9 cellular contexts compared by ENCODE assay signal in the genomic region with DNA sequence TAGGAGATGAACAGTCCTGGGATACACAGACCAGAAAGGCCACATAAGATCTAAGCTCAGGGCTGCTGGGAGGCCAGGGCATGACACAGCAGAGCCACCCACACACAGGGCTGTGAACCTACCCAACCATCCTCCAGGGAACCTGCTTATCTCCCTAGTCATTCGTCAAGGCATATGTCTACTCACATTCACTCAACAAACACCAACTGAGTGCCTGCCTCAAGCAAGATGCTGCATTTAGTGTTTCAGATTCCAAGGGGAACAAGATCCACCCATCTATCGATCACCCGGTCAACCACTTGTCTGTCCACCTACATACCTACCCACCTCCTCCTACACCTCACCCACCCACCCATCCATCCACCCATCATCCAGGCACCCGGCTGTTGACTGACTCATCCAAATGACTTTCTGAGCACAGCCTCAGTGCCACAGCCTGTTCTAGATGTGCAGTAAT. TPM values are rescaled to one million over a fixed set of nuclear protein-coding genes. Genes with fewer than 3 reads are reported as not detected.
DNase-seq lines count a peak whose midpoint lies in the region; ATAC-seq and TF ChIP-seq lines count a peak whose summit lies in the region.
"Had no signal": no experiment of that assay in that cellular context is flagged by ENCODE, and none has a peak within 500 bp of the region (broad histone marks: within the 10 kb centered on the region; RNA-seq: fewer than 3 reads in every experiment).

No MANE protein-coding gene starts in this region.

- CTCF ChIA-PET in MCF 10A (lab: Yijun Ruan, JAX) = interaction anchor here (1.9 kb wide), 1 partner anchor 15 kb away, joined by 5 read pairs; no protein-coding TSS in a partner anchor

- H3K4me2 ChIP-seq in smooth muscle cell = peak overlapping the region; percentile 96

- no peaks in the 10 kb centered on the region for H3K27me3 ChIP-seq in breast epithelium
- H3K27me3 ChIP-seq in smooth muscle cell (ENCODE audit: low read depth) = no peaks in the 10 kb centered on the region
- H3K27me3 ChIP-seq in aorta (ENCODE audit: control insufficient read depth in 1 of 2, insufficient read depth in 2 of 2, low read length in 1 of 2) = no peaks in the 10 kb centered on the region

- H3K9me3 ChIP-seq in breast epithelium (no peaks in the 10 kb centered on the region), T-helper 17 cell (ENCODE audit: control insufficient read depth, low read length, poor library complexity, severe bottlenecking) (no peaks in the 10 kb centered on the region), smooth muscle cell (replicated peaks; ENCODE audit: low read depth) (no peaks in the 10 kb centered on the region), aorta (ENCODE audit: control insufficient read depth, low read length) (no peaks in the 10 kb centered on the region)

- H3K36me3 ChIP-seq in breast epithelium (no peaks in the 10 kb centered on the region), smooth muscle cell (ENCODE audit: low read depth) (no peaks in the 10 kb centered on the region), aorta (ENCODE audit: control insufficient read depth in 1 of 2, insufficient read depth in 2 of 2, low read length in 1 of 2) (no peaks in the 10 kb centered on the region)

- H3K27me3 Mint-ChIP-seq in MCF 10A (ENCODE audit: insufficient read depth, unreplicated experiment) (no peaks in the 10 kb centered on the region), T-helper 17 cell (no peaks in the 10 kb centered on the region)

- H3K27ac Mint-ChIP-seq in MCF 10A (ENCODE audit: low read depth, unreplicated experiment) (peak overlapping the region; percentile 79), T-helper 17 cell (peak overlapping the region; percentile 95)

- TF ChIP-seq CTCF in MCF 10A (IDR thresholded peaks at IDR 0.05; ENCODE audit: unreplicated experiment) (no peak), breast epithelium (IDR thresholded peaks at IDR 0.05) (no peak), coronary artery (IDR thresholded peaks at IDR 0.05) (no peak), smooth muscle cell (IDR thresholded peaks at IDR 0.05; ENCODE audit: borderline replicate concordance, insufficient read depth, poor library complexity, severe bottlenecking) (no peak)

- WGBS in smooth muscle cell (ENCODE audit: low lambda C conversion rate) = 44% methylated on average over 4 of the region's 4 CpGs
- 65 to 68% methylated on average over 4 of the region's 4 CpGs for whole genome bisulfite sequencing in aorta, 2 donors

- H3K9ac ChIP-seq in smooth muscle cell (ENCODE audit: low read depth) = no peak overlapping the region

- H3K4me1 Mint-ChIP-seq in MCF 10A (ENCODE audit: insufficient read depth, unreplicated experiment) (peaks cover 29% of the 10 kb centered on the region), T-helper 17 cell (peaks cover 45% of the 10 kb centered on the region)

- peak overlapping the region; percentile 82 for H3K4me3 Mint-ChIP-seq in MCF 10A (ENCODE audit: unreplicated experiment)
- H3K4me3 Mint-ChIP-seq in T-helper 17 cell = peak overlapping the region; percentile 99

- peaks cover 18 to 28% of the 10 kb centered on the region in 2 donors for H3K4me1 ChIP-seq in breast epithelium
- peaks cover 14% of the 10 kb centered on the region for H3K4me1 ChIP-seq in smooth muscle cell (ENCODE audit: low read depth)
- no peaks in the 10 kb centered on the region for H3K4me1 ChIP-seq in aorta (ENCODE audit: control insufficient read depth in 1 of 2, insufficient read depth in 2 of 2, low read length in 2 of 2)

- BruUV-seq in MCF 10A (replicated peaks; lab: Mats Ljungman, UMichigan) = no TSS peak

- DNase-seq in MCF 10A (ENCODE audit: unreplicated experiment) (no peak), breast epithelium (ENCODE audit: low spot score in 2 of 2) (no peak), T-helper 17 cell (no peak), coronary artery (ENCODE audit: low spot score) (no peak), smooth muscle cell (lab: John Stamatoyannopoulos, UW; ENCODE audit: unreplicated experiment) (no peak), left colon (no peak), aorta (no peak)
- DNase-seq: SIG-M5 had no signal

- peaks cover 21% of the 10 kb centered on the region for H3K79me2 ChIP-seq in smooth muscle cell (ENCODE audit: low read depth)

- ATAC-seq in T-helper 17 cell = no peak
- ATAC-seq in GM19463 (IDR thresholded peaks at IDR 0.05; ENCODE audit: unreplicated experiment) = no peak
- no peak for ATAC-seq in left colon
- ATAC-seq in aorta (ENCODE audit: low FRiP score) = no peak

- H3K4me3 ChIP-seq in breast epithelium = peak overlapping the region in 1 of 3 donors; percentile 89
- peak overlapping the region; percentile 95 for H3K4me3 ChIP-seq in coronary artery
- H3K4me3 ChIP-seq in smooth muscle cell = no peak overlapping the region
- no peak overlapping the region for H3K4me3 ChIP-seq in aorta (ENCODE audit: low read length in 2 of 2)

- POLR2A ChIA-PET in MCF 10A (lab: Yijun Ruan, JAX) = interaction anchor here (0.6 kb wide), 1 partner anchor 17 kb away, joined by 3 read pairs; no protein-coding TSS in a partner anchor

- intact Hi-C loops in MCF 10A (cut with micrococcal nuclease) (no loop called here), breast epithelium (cut with DNase I; ENCODE audit: low total_unique reads) (no loop called here), left colon (cut with DNase I, micrococcal nuclease) (no loop called here), aorta (cut with DNase I) (no loop called here)

- H3K27ac ChIP-seq in breast epithelium (no peak overlapping the region), coronary artery (no peak overlapping the region), smooth muscle cell (ENCODE audit: low read depth) (peak overlapping the region; percentile 17), aorta (ENCODE audit: low read depth in 1 of 2, low read length in 2 of 2) (no peak overlapping the region)

- no peaks in the 10 kb centered on the region for H3K9me3 Mint-ChIP-seq in MCF 10A (ENCODE audit: unreplicated experiment)

- peaks cover 6% of the 10 kb centered on the region for H3F3A ChIP-seq in smooth muscle cell (ENCODE audit: low read depth)

- peaks cover 13% of the 10 kb centered on the region for H4K20me1 ChIP-seq in smooth muscle cell (ENCODE audit: low read depth)

- peaks cover 14% of the 10 kb centered on the region for H3K36me3 Mint-ChIP-seq in MCF 10A (ENCODE audit: insufficient read depth, unreplicated experiment)
- H3K36me3 Mint-ChIP-seq in T-helper 17 cell (ENCODE audit: low read depth) = peaks cover 3% of the 10 kb centered on the region

- no peak for TF ChIP-seq POLR2A in breast epithelium (IDR thresholded peaks at IDR 0.05)

- H2AFZ ChIP-seq in smooth muscle cell (ENCODE audit: low read depth) = no peak overlapping the region

RNA-seq across cellular contexts. Expression of a gene that starts 1.9 kb away (rescaled TPM):
- 41.5 and 41.8 TPM in 2 replicates for total RNA-seq in MCF 10A (2022)
- 10 to 100 TPM; 10.6 to 17.4 (median 17.1) TPM for total RNA-seq in breast epithelium
- 10 to 100 TPM; 23.3 to 26.2 TPM for total RNA-seq in T-helper 17 cell
- total RNA-seq in smooth muscle cell = 23.6 and 26.0 TPM in 2 replicates
- 68.5 and 72.8 TPM in 2 replicates for polyA plus RNA-seq in smooth muscle cell
- 10 to 100 TPM; 25.1 to 28.6 TPM for total RNA-seq in left colon
- total RNA-seq in aorta = 10 to 100 TPM; 20.0 to 26.3 TPM
- 10 to 100 TPM; 18.2 to 22.7 TPM for polyA plus RNA-seq in aorta

RNA-seq across cellular contexts. Expression of a gene that starts 5.2 kb away (rescaled TPM):
- total RNA-seq in MCF 10A (2022) = 4.0 and 5.7 TPM in 2 replicates
- 10 to 100 TPM in 1 of 3 donors, 1 to 10 TPM in 2; 2.2 to 10.1 (median 5.2) TPM for total RNA-seq in breast epithelium
- total RNA-seq in T-helper 17 cell = 1 to 10 TPM; 2.1 to 2.3 TPM
- total RNA-seq in smooth muscle cell = 1.1 and 9.2 TPM in 2 replicates
- polyA plus RNA-seq in smooth muscle cell = 2.7 and 9.7 TPM in 2 replicates
- 1 to 10 TPM; 1.3 to 1.9 TPM for total RNA-seq in left colon
- total RNA-seq in aorta = 1 to 10 TPM; 3.0 TPM
- polyA plus RNA-seq in aorta = 1 to 10 TPM; 1.4 to 4.5 TPM

RNA-seq across cellular contexts. Expression of a gene that starts 19.0 kb away (rescaled TPM):
- total RNA-seq in MCF 10A (2022) (36.3 and 39.5 TPM in 2 replicates), breast epithelium (10 to 100 TPM; 17.6 to 44.6 (median 24.0) TPM), T-helper 17 cell (10 to 100 TPM; 18.5 to 22.1 TPM), smooth muscle cell (5.3 and 22.5 TPM in 2 replicates), left colon (10 to 100 TPM; 37.5 to 46.9 TPM), aorta (10 to 100 TPM; 34.9 to 46.5 TPM)
- polyA plus RNA-seq in smooth muscle cell (12.1 and 13.6 TPM in 2 replicates), aorta (10 to 100 TPM; 17.7 to 25.5 TPM)

RNA-seq across cellular contexts. Expression of a gene that starts 36.4 kb away (rescaled TPM):
- total RNA-seq in MCF 10A (2022) (16.5 and 17.6 TPM in 2 replicates), breast epithelium (100 to 1,000 TPM in 2 of 3 donors, 10 to 100 TPM in 1; 61.5 to 175 (median 103) TPM), T-helper 17 cell (100 to 1,000 TPM in 1 of 2 donors, 10 to 100 TPM in 1; 74.5 to 108 TPM), smooth muscle cell (34.3 and 36.4 TPM in 2 replicates), left colon (100 to 1,000 TPM; 222 to 302 TPM), aorta (100 to 1,000 TPM; 103 to 125 TPM)
- polyA plus RNA-seq in smooth muscle cell (48.8 and 65.8 TPM in 2 replicates), aorta (100 to 1,000 TPM; 125 to 176 TPM)

RNA-seq across cellular contexts. Expression of a gene that starts 45.0 kb away (rescaled TPM):
- total RNA-seq in MCF 10A (2022) (17.5 and 23.9 TPM in 2 replicates), breast epithelium (10 to 100 TPM in 2 of 3 donors, 1 to 10 TPM in 1; 7.7 to 32.1 (median 19.7) TPM), T-helper 17 cell (100 to 1,000 TPM; 254 to 268 TPM), smooth muscle cell (9.2 and 21.2 TPM in 2 replicates), left colon (100 to 1,000 TPM; 157 to 175 TPM), aorta (10 to 100 TPM; 41.4 to 63.1 TPM)
- polyA plus RNA-seq in smooth muscle cell (18.1 and 19.4 TPM in 2 replicates), aorta (10 to 100 TPM in 1 of 2 donors, 1 to 10 TPM in 1; 7.9 to 22.0 TPM)
